In the genomic region with DNA sequence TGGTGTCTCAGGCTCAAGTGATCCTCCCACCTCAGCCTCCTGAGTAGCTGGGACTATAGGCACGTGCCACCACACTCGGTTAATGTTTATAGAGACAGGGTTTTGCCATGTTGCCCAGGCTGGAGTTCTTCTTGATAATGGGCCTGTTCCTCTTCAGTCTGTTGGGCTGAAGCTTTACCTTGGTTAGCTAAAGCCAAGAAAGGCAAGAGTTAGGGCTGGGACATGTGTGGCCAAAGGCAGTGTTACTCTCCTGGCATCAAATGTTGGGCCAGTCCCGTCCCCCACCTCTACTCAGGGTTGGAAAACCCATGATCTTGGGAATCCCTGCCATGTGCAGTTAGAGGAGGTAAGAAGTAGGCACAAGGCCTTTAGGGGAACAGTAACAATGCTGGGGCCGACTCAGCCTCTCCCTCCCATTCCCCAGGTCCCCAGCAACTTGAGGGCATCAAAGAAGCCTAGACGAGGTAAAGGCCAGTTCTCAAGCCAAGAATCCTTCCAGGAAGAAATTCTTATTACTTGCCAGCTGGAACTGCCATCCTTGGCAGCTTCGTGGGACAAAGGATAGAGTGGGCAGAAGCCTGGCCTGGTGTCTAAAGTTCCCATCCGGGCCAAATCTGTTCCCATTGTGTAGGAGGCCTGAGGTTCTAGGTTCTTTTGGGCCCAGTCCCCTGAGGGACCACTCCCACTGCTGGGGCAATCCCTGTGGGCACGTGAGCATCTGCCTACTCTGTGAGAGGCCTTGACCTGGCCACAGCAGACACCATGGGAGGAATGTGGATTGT, we compare ENCODE assay signal across 10 cellular contexts. TPM values are rescaled to one million over a fixed set of nuclear protein-coding genes. Genes with fewer than 3 reads are reported as not detected.
DNase-seq lines count a peak whose midpoint lies in the region; ATAC-seq, FAIRE-seq and TF ChIP-seq lines count a peak whose summit lies in the region.
"Had no signal": no experiment of that assay in that cellular context is flagged by ENCODE, and none has a peak within 500 bp of the region (broad histone marks: within the 10 kb centered on the region; RNA-seq: fewer than 3 reads in every experiment).

No MANE protein-coding gene starts in this region.

- TF ChIP-seq CTCF in BE2C (IDR thresholded peaks at IDR 0.05; ENCODE audit: low read depth, low read length) (no peak), osteocyte (IDR thresholded peaks at IDR 0.05) (no peak)

- no peak overlapping the region for H3K4me3 Mint-ChIP-seq in osteocyte (ENCODE audit: unreplicated experiment)

- no peak for ATAC-seq in GM19395 (IDR thresholded peaks at IDR 0.05; ENCODE audit: unreplicated experiment)

- peaks cover 3% of the 10 kb centered on the region; the same call in 1 of the 2 replicates for H3K27me3 ChIP-seq in BE2C

- FAIRE-seq in HTR-8/SVneo (lab: Jason Lieb, UNC), result peak; percentile 90

- peaks cover 25% of the 10 kb centered on the region for H3K36me3 Mint-ChIP-seq in osteocyte (ENCODE audit: unreplicated experiment)

- H3K36me3 ChIP-seq in BE2C, result peaks cover 18% of the 10 kb centered on the region

- H3K4me1 ChIP-seq in BE2C, result no peaks in the 10 kb centered on the region

- peak; percentile 52 for DNase-seq in BE2C
- DNase-seq in HTR-8/SVneo (ENCODE audit: insufficient read length, low spot score), result no peak
- peak; percentile 56 for DNase-seq in cerebellar cortex (ENCODE audit: low spot score)
- DNase-seq in osteocyte (ENCODE audit: extremely low spot score, unreplicated experiment), result peak; percentile 94
- no peak for DNase-seq in medulla oblongata (ENCODE audit: extremely low spot score)
- DNase-seq in MV-4-11 (lab: John Stamatoyannopoulos, UW), result no peak
- DNase-seq in NCI-H524 (lab: John Stamatoyannopoulos, UW), result no peak
- DNase-seq: activated CD8-positive, alpha-beta memory T cell treated with anti-CD3 and anti-CD28 coated beads for 24 hours; retina had no signal

- no peak overlapping the region for H3K4me3 ChIP-seq in BE2C (ENCODE audit: low read depth, low read length)

- peaks cover 25% of the 10 kb centered on the region for H3K4me1 Mint-ChIP-seq in osteocyte (ENCODE audit: unreplicated experiment)

- peak overlapping the region; percentile 79 for H3K27ac Mint-ChIP-seq in osteocyte (ENCODE audit: unreplicated experiment)

- H3K9me3 ChIP-seq in BE2C, result no peaks in the 10 kb centered on the region

- H3K27me3 Mint-ChIP-seq in osteocyte (ENCODE audit: unreplicated experiment), result peaks cover 4% of the 10 kb centered on the region

- H3K9me3 Mint-ChIP-seq in osteocyte (ENCODE audit: unreplicated experiment), result no peaks in the 10 kb centered on the region

RNA-seq across cellular contexts. Expression of a gene that starts 4.5 kb away (rescaled TPM):
- polyA plus RNA-seq in BE2C (2012; ENCODE audit: insufficient read depth, insufficient read length, low read depth), result 12.0 TPM
- total RNA-seq in osteocyte, result 219 and 415 TPM in 2 replicates

RNA-seq across cellular contexts. Expression of a gene that starts 30.9 kb away (rescaled TPM):
- 98.2 TPM for polyA plus RNA-seq in BE2C (2012; ENCODE audit: insufficient read depth, insufficient read length, low read depth)
- 15.4 and 18.3 TPM in 2 replicates for total RNA-seq in osteocyte

Comparison
In these comparisons a context has a peak if more than half of its experiments do, and no peak if none do; other contexts are left out.
1. DNase-seq: peak in BE2C (single experiment), cerebellar cortex (single experiment) and osteocyte (single experiment); none in HTR-8/SVneo (single experiment), medulla oblongata (single experiment), MV-4-11 (single experiment) and NCI-H524 (0 of 2).